In the genomic region with DNA sequence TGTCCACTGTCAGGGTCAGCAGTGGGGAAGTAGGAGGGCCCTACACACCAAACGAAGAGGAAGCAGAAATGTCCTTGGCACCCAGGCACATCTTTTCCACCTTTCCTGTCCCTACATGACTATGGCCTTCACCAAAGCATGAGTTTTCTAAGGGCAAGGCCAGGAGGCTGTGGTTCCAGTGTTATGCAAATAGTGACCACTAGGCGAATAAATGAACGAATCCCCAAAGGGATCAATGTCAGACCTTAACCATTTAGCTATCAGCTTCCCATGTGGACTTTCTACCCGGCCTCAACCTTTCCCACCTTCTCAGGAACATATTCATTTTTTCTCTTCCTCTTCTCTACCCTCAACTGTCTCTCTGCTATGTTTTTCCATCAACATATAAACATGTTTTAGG, we compare ENCODE assay signal across 21 cellular contexts.
DNase-seq lines count a peak whose midpoint lies in the region; ATAC-seq and TF ChIP-seq lines count a peak whose summit lies in the region.
"Had no signal": no experiment of that assay in that cellular context is flagged by ENCODE, and none has a peak within 500 bp of the region (broad histone marks: within the 10 kb centered on the region; RNA-seq: fewer than 3 reads in every experiment).

No MANE protein-coding gene starts in this region.

- H3K36me3 ChIP-seq in WERI-Rb-1 (no peaks in the 10 kb centered on the region), neuronal stem cell (replicated peaks in 1 of 2; ENCODE audit: control insufficient read depth in 2 of 2, insufficient read depth in 2 of 2, low read length in 2 of 2) (no peaks in the 10 kb centered on the region), lower lobe of right lung (no peaks in the 10 kb centered on the region)
- H3K36me3 ChIP-seq: heart left ventricle, thyroid gland had no signal

- no peak overlapping the region for H4K8ac ChIP-seq in neuronal stem cell (ENCODE audit: low read depth, low read length)

- H3K18ac ChIP-seq in neuronal stem cell (ENCODE audit: low read length) = no peak overlapping the region

- no peak overlapping the region for H2AFZ ChIP-seq in neuronal stem cell (ENCODE audit: low read length)

- no peak overlapping the region for H2AK5ac ChIP-seq in neuronal stem cell (ENCODE audit: low read depth, low read length)

- no peak overlapping the region for H4K91ac ChIP-seq in neuronal stem cell (ENCODE audit: low read depth, low read length, poor library complexity)

- no CpG with 5 or more reads among the region's 4 CpGs for WGBS in neuronal stem cell (ENCODE audit: extremely low coverage in 2 of 2, insufficient read length in 2 of 2, insufficient replicate concordance in 1 of 2), 2 donors

- no peak overlapping the region for H3K14ac ChIP-seq in neuronal stem cell (ENCODE audit: low read length)

- H3K4me1 ChIP-seq in neuronal stem cell (ENCODE audit: control insufficient read depth in 2 of 2, insufficient read depth in 1 of 2, low read depth in 1 of 2, low read length in 2 of 2) = no peaks in the 10 kb centered on the region
- H3K4me1 ChIP-seq in lower lobe of right lung = no peaks in the 10 kb centered on the region
- H3K4me1 ChIP-seq: heart left ventricle had no signal

- peaks cover 38% of the 10 kb centered on the region for H3K27me3 ChIP-seq in WERI-Rb-1 (ENCODE audit: insufficient read depth, low read depth, severe bottlenecking)
- H3K27me3 ChIP-seq in neuronal stem cell (ENCODE audit: control insufficient read depth in 3 of 3, insufficient read depth in 3 of 3, low read depth in 1 of 3, low read length in 3 of 3) = no peaks in the 10 kb centered on the region
- no peaks in the 10 kb centered on the region for H3K27me3 ChIP-seq in lower lobe of right lung (ENCODE audit: low read depth)
- H3K27me3 ChIP-seq: heart left ventricle, thyroid gland had no signal

- ATAC-seq in lower lobe of right lung = no peak
- no peak for ATAC-seq in omental fat pad (ENCODE audit: low FRiP score)
- ATAC-seq: activated CD8-positive, alpha-beta T cell treated with anti-CD3 and anti-CD28 coated beads for 36 hours; Panc1 had no signal

- H3K4me3 ChIP-seq in WERI-Rb-1 (ENCODE audit: low read depth, low read length) = no peak overlapping the region
- no peak overlapping the region for H3K4me3 ChIP-seq in neuronal stem cell (ENCODE audit: low read length in 2 of 2)
- H3K4me3 ChIP-seq in lower lobe of right lung = no peak overlapping the region
- H3K4me3 ChIP-seq: heart left ventricle, thyroid gland had no signal

- H3K23ac ChIP-seq in neuronal stem cell (ENCODE audit: low read depth, low read length, poor library complexity) = no peak overlapping the region

- H2BK5ac ChIP-seq in neuronal stem cell (ENCODE audit: low read length) = no peak overlapping the region

- POLR2A ChIA-PET in HEK293T (lab: Yijun Ruan, JAX) = no interaction called here

- peak; percentile 25 for TF ChIP-seq CTCF in WERI-Rb-1 (IDR thresholded peaks at IDR 0.05; ENCODE audit: low read depth, low read length)
- TF ChIP-seq CTCF in lower lobe of right lung (IDR thresholded peaks at IDR 0.05) = no peak
- no peak for TF ChIP-seq CTCF in omental fat pad (IDR thresholded peaks at IDR 0.05)

- H3K4me2 ChIP-seq in neuronal stem cell (ENCODE audit: insufficient read depth, low read length, poor library complexity, severe bottlenecking) = no peak overlapping the region

- H3K9me3 ChIP-seq in WERI-Rb-1 (ENCODE audit: severe bottlenecking) = no peaks in the 10 kb centered on the region
- H3K9me3 ChIP-seq in neuronal stem cell (replicated peaks in 1 of 2; ENCODE audit: control insufficient read depth in 2 of 2, insufficient read depth in 1 of 2, low read depth in 1 of 2, low read length in 2 of 2) = no peaks in the 10 kb centered on the region
- H3K9me3 ChIP-seq in lower lobe of right lung = no peaks in the 10 kb centered on the region
- H3K9me3 ChIP-seq: heart left ventricle, thyroid gland had no signal

- no peak overlapping the region for H3K27ac ChIP-seq in WERI-Rb-1
- no peak overlapping the region for H3K27ac ChIP-seq in neuronal stem cell (replicated peaks; ENCODE audit: low read length)
- H3K27ac ChIP-seq in lower lobe of right lung = no peak overlapping the region
- H3K27ac ChIP-seq: heart left ventricle, thyroid gland had no signal

- H2BK15ac ChIP-seq in neuronal stem cell (ENCODE audit: low read length) = no peak overlapping the region

- DNase-seq in ELR (ENCODE audit: low read depth) = peak; percentile 12
- peak; percentile 27 for DNase-seq in HEK293T (ENCODE audit: extremely low spot score)
- no peak for DNase-seq in WERI-Rb-1
- DNase-seq in neuronal stem cell (ENCODE audit: low spot score) = no peak
- no peak for DNase-seq in activated naive CD4-positive, alpha-beta T cell treated with anti-CD3 and anti-CD28 coated beads, Interleukin-2, amount 50 U/mL, for 16 hours
- no peak for DNase-seq in lower lobe of right lung
- DNase-seq in activated T-cell treated with anti-CD3 and anti-CD28 coated beads, Interleukin-2, amount 50 U/mL, for 1 hour = no peak
- DNase-seq in omental fat pad (ENCODE audit: low spot score) = no peak
- DNase-seq: activated B cell treated with CpG ODN at 0.5 μM for 24 hours; activated CD8-positive, alpha-beta T cell treated with anti-CD3 and anti-CD28 coated beads for 36 hours; activated naive CD4-positive, alpha-beta T cell treated with anti-CD3 and anti-CD28 coated beads, Interleukin-2, amount 10 ng/mL, durations not matched to agents 7 days and 5 days; activated T-cell treated with anti-CD3 and anti-CD28 coated beads, Interleukin-2, amount 50 U/mL, for 48 hours; cerebellar nuclear complex; effector CD8-positive, alpha-beta T cell; heart left ventricle; NCI-H1436 treated with DMSO at 0.1 percent for 48 hours; NCI-H748 treated with DMSO at 0.1 percent for 48 hours; right cardiac atrium; stimulated activated naive CD4-positive, alpha-beta T cell; thyroid gland had no signal

- no peak overlapping the region for H2BK120ac ChIP-seq in neuronal stem cell (ENCODE audit: low read depth, low read length)

- CTCF ChIA-PET in HEK293T (lab: Yijun Ruan, JAX) = interaction anchor here (0.7 to 0.8 kb wide), 2 partner anchors 16 to 23 kb away, joined by 3 read pairs; no protein-coding TSS in a partner anchor

- intact Hi-C loops in lower lobe of right lung (cut with DNase I) = no loop called here

- H3K4ac ChIP-seq in neuronal stem cell (ENCODE audit: low read length) = no peak overlapping the region

- peaks cover 2% of the 10 kb centered on the region for H3K79me1 ChIP-seq in neuronal stem cell (ENCODE audit: low read depth, low read length)

- H3K9ac ChIP-seq in neuronal stem cell (ENCODE audit: low read depth, low read length, poor library complexity) = peak overlapping the region; percentile 38

- H2BK12ac ChIP-seq in neuronal stem cell (ENCODE audit: low read length) = no peak overlapping the region

TF ChIP-seq in HEK293T, 16 proteins besides CTCF, POLR2A, EP300 and RAD21:
- TF ChIP-seq FOXM1 (IDR thresholded peaks at IDR 0.05; ENCODE audit: borderline replicate concordance) = no peak

Comparison
In these comparisons a context has a peak if more than half of its experiments do, and no peak if none do; other contexts are left out.
1. DNase-seq: peak in ELR (single experiment) and HEK293T (single experiment); none in WERI-Rb-1 (single experiment), neuronal stem cell (single experiment), activated naive CD4-positive, alpha-beta T cell treated with anti-CD3 and anti-CD28 coated beads, Interleukin-2, amount 50 U/mL, for 16 hours (single experiment), lower lobe of right lung (single experiment), activated T-cell treated with anti-CD3 and anti-CD28 coated beads, Interleukin-2, amount 50 U/mL, for 1 hour (single experiment) and omental fat pad (single experiment).